ENCODE assay signal across 8 cellular contexts in the genomic region with DNA sequence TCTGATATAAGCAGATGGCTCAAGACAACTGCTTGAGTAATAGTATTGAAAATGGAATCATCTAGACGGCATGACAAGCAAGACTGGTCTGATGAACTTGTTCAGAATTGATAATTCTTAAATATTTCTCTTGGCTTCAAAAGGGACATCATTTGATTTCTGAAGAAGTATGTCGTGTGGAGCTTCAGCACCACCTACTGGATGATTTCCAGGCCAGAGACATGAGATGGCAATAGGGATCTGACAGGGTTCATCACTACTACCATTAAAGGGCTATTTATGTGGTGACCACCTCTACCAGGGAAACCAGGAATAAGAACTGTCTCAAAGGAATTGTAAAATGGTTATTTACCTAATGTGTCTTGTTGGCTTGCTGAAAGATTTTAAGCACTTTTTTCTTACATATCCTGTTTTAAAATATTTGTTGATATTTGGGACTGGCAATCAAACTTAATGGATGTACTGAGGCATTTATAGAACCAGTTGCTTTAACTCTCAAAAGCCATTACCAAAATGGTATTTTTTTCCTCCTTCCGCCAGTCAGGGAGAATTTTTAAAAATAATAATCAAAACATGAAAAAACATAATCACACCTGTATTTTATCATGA.
DNase-seq lines count a peak whose midpoint lies in the region; ATAC-seq, FAIRE-seq and TF ChIP-seq lines count a peak whose summit lies in the region.

No MANE protein-coding gene starts in this region.

- H3K9me3 ChIP-seq in gastroesophageal sphincter = no peaks in the 10 kb centered on the region
- H3K9me3 ChIP-seq in trophoblast cell (ENCODE audit: insufficient read depth, low read depth, low read length) = no peaks in the 10 kb centered on the region

- H2AK5ac ChIP-seq in trophoblast cell (ENCODE audit: low read length) = no peak overlapping the region

- no peaks in the 10 kb centered on the region for H3K27me3 ChIP-seq in gastroesophageal sphincter
- H3K27me3 ChIP-seq in trophoblast cell (ENCODE audit: insufficient read depth, low read length) = no peaks in the 10 kb centered on the region

- TF ChIP-seq CTCF in gastroesophageal sphincter (IDR thresholded peaks at IDR 0.05) = peak; percentile 60 to 87 (median 62)

- no peak overlapping the region for H3K14ac ChIP-seq in trophoblast cell (ENCODE audit: low read length)

- H3K27ac ChIP-seq in gastroesophageal sphincter = no peak overlapping the region
- no peak overlapping the region for H3K27ac ChIP-seq in trophoblast cell (ENCODE audit: low read depth, low read length)

- H3K4me3 ChIP-seq in gastroesophageal sphincter = no peak overlapping the region
- no peak overlapping the region for H3K4me3 ChIP-seq in trophoblast cell (ENCODE audit: low read depth, low read length)

- H3K4me3 Mint-ChIP-seq in activated T-helper 2 cell treated with anti-CD3 and anti-CD28 coated beads, Interferon-gamma antibody, Interleukin-2, Interleukin-4, amounts not matched to agents 10 μg/mL and 5 μg/mL and 100 μg/mL, durations not matched to agents 14 hours and 24 hours and 36 hours (ENCODE audit: low read depth) = no peak overlapping the region

- DNase-seq in GM03348 (ENCODE audit: low spot score) (peak; percentile 53), HPDE6-E6E7 (ENCODE audit: extremely low spot score) (peak; percentile 21), RCC 7860 (ENCODE audit: low spot score) (peak; percentile 41), trophoblast cell (peak; percentile 64 to 86), urothelium cell line (ENCODE audit: low spot score) (peak; percentile 27)
- DNase-seq in activated T-helper 2 cell treated with anti-CD3 and anti-CD28 coated beads, Interferon-gamma antibody, Interleukin-2, Interleukin-4, amounts not matched to agents 10 μg/mL and 5 μg/mL and 100 μg/mL, durations not matched to agents 14 hours and 24 hours and 36 hours (ENCODE audit: low spot score) = peak; percentile 19

- H3K27ac Mint-ChIP-seq in activated T-helper 2 cell treated with anti-CD3 and anti-CD28 coated beads, Interferon-gamma antibody, Interleukin-2, Interleukin-4, amounts not matched to agents 10 μg/mL and 5 μg/mL and 100 μg/mL, durations not matched to agents 14 hours and 24 hours and 36 hours = no peak overlapping the region

- H3K9me3 Mint-ChIP-seq in activated T-helper 2 cell treated with anti-CD3 and anti-CD28 coated beads, Interferon-gamma antibody, Interleukin-2, Interleukin-4, amounts not matched to agents 10 μg/mL and 5 μg/mL and 100 μg/mL, durations not matched to agents 14 hours and 24 hours and 36 hours = no peaks in the 10 kb centered on the region

- H3K79me1 ChIP-seq in trophoblast cell (ENCODE audit: low read length) = no peaks in the 10 kb centered on the region

- H4K91ac ChIP-seq in trophoblast cell (ENCODE audit: low read depth, low read length) = no peak overlapping the region

- no peak overlapping the region for H2BK5ac ChIP-seq in trophoblast cell (ENCODE audit: low read depth, low read length, poor library complexity)

- no peaks in the 10 kb centered on the region for H3K36me3 Mint-ChIP-seq in activated T-helper 2 cell treated with anti-CD3 and anti-CD28 coated beads, Interferon-gamma antibody, Interleukin-2, Interleukin-4, amounts not matched to agents 10 μg/mL and 5 μg/mL and 100 μg/mL, durations not matched to agents 14 hours and 24 hours and 36 hours (ENCODE audit: low read depth)

- no peak overlapping the region for H3K9ac ChIP-seq in trophoblast cell (ENCODE audit: low read length)

- H3K36me3 ChIP-seq in gastroesophageal sphincter (peaks cover 0 to 21% of the 10 kb centered on the region in 2 donors), trophoblast cell (ENCODE audit: control insufficient read depth in 1 of 2, insufficient read depth in 2 of 2, low read length in 2 of 2) (peaks cover 0 to 6% of the 10 kb centered on the region in 2 experiments)

- no peak overlapping the region for H4K12ac ChIP-seq in trophoblast cell (ENCODE audit: low read depth, low read length)

- no peak for TF ChIP-seq POLR2A in gastroesophageal sphincter (IDR thresholded peaks at IDR 0.05)

- H3K4me1 ChIP-seq in gastroesophageal sphincter (peaks cover 0 to 2% (median 0%) of the 10 kb centered on the region in 3 donors), trophoblast cell (ENCODE audit: control insufficient read depth in 1 of 2, insufficient read depth in 2 of 2, low read length in 2 of 2) (no peaks in the 10 kb centered on the region)

- H3K79me2 ChIP-seq in trophoblast cell (ENCODE audit: control insufficient read depth, insufficient read depth, low read length, poor library complexity) = no peaks in the 10 kb centered on the region

- H3K4me2 ChIP-seq in trophoblast cell (ENCODE audit: low read length) = no peak overlapping the region

- peaks cover 4% of the 10 kb centered on the region for H3K27me3 Mint-ChIP-seq in activated T-helper 2 cell treated with anti-CD3 and anti-CD28 coated beads, Interferon-gamma antibody, Interleukin-2, Interleukin-4, amounts not matched to agents 10 μg/mL and 5 μg/mL and 100 μg/mL, durations not matched to agents 14 hours and 24 hours and 36 hours (ENCODE audit: low read depth)

- H3K23ac ChIP-seq in trophoblast cell (ENCODE audit: low read length) = no peak overlapping the region

- H2BK12ac ChIP-seq in trophoblast cell (ENCODE audit: low read length) = no peak overlapping the region

- H2AFZ ChIP-seq in trophoblast cell (ENCODE audit: insufficient read depth, low read length, poor library complexity) = no peak overlapping the region

- H3K4ac ChIP-seq in trophoblast cell (ENCODE audit: low read depth, low read length) = no peak overlapping the region

- H3K4me1 Mint-ChIP-seq in activated T-helper 2 cell treated with anti-CD3 and anti-CD28 coated beads, Interferon-gamma antibody, Interleukin-2, Interleukin-4, amounts not matched to agents 10 μg/mL and 5 μg/mL and 100 μg/mL, durations not matched to agents 14 hours and 24 hours and 36 hours (ENCODE audit: low read depth) = no peaks in the 10 kb centered on the region

- intact Hi-C loops in activated T-helper 2 cell treated with anti-CD3 and anti-CD28 coated beads, Interferon-gamma antibody, Interleukin-2, Interleukin-4, amounts not matched to agents 10 μg/mL and 5 μg/mL and 100 μg/mL, durations not matched to agents 14 hours and 24 hours and 36 hours (cut with micrococcal nuclease) = loop anchor here (10.0 kb wide), 1 partner anchor 350 kb away; no protein-coding TSS in a partner anchor

- 36 to 37% methylated on average over 3 of the region's 3 CpGs for WGBS in gastroesophageal sphincter (ENCODE audit: low coverage in 1 of 2), 2 donors
- WGBS in trophoblast cell (ENCODE audit: extremely low coverage, insufficient coverage, insufficient read length) = no CpG with 5 or more reads among the region's 3 CpGs

- FAIRE-seq in RCC 7860 (lab: Jason Lieb, UNC) (peak; percentile 52), urothelium cell line (lab: Jason Lieb, UNC) (no peak)

- no peak overlapping the region for H3K18ac ChIP-seq in trophoblast cell (ENCODE audit: low read length)

- H4K8ac ChIP-seq in trophoblast cell (ENCODE audit: low read depth, low read length) = no peak overlapping the region

- no peak overlapping the region for H2BK120ac ChIP-seq in trophoblast cell (ENCODE audit: insufficient read depth, low read length, poor library complexity)

- TF ChIP-seq EP300 in gastroesophageal sphincter (IDR thresholded peaks at IDR 0.05) = no peak

- ATAC-seq in gastroesophageal sphincter (no peak), GM19467 (IDR thresholded peaks at IDR 0.05; ENCODE audit: unreplicated experiment) (no peak)

Comparison
In these comparisons a context has a peak if more than half of its experiments do, and no peak if none do; other contexts are left out.
1. DNase-seq: peak in every context shown above with its lines; median percentile 75 in trophoblast cell; 53 in GM03348; 41 in RCC 7860; 27 in urothelium cell line; 21 in HPDE6-E6E7; 19 in activated T-helper 2 cell treated with anti-CD3 and anti-CD28 coated beads, Interferon-gamma antibody, Interleukin-2, Interleukin-4, amounts not matched to agents 10 μg/mL and 5 μg/mL and 100 μg/mL, durations not matched to agents 14 hours and 24 hours and 36 hours.